In the genomic region with DNA sequence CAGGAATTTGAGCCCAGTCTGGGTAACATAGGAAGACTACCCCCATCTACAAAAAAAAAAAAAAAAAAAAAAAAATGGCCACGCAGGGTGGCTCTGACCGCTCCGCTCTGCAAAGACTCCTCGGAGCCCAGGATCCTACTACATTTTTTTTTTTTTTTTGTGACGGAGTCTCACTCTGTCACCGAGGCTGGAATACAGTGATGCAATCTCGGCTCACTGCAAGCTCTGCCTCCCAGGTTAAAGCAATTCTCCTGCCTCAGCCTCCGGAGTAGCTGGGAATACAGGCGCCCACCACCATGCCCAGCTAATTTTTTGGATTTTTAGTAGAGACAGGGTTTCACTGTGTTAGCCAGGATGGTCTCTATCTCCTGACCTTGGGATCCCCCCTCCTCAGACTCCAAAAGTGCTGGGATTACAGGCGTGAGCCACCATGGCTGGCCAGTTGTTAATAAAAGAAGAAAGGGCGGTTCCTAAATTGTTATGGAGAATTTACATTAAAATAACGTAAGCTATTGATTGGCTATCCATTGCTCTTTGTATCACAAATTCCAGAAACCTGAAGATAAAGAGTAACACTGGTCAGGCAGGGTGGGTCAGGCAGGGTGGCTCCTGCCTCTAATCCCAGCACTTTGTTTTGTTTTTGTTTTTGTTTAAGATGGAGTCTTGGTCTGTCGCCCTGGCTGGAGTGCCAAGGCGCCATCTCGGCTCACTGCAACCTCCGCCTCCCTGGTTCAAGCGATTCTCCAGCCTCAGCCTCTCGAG, we compare ENCODE assay signal across 8 cellular contexts. TPM values are rescaled to one million over a fixed set of nuclear protein-coding genes. Genes with fewer than 3 reads are reported as not detected.
"Had no signal": no experiment of that assay in that cellular context is flagged by ENCODE, and none has a peak within 500 bp of the region (broad histone marks: within the 10 kb centered on the region; RNA-seq: fewer than 3 reads in every experiment).

No MANE protein-coding gene starts in this region.

RNA-seq across cellular contexts. Expression of gene APOC1, which starts 31.6 kb away (rescaled TPM):
- total RNA-seq: IMR-90, SJSA1 had no signal

RNA-seq across cellular contexts. Expression of gene APOC4, which starts 59.2 kb away (rescaled TPM):
- total RNA-seq: IMR-90, NCI-H460, PC-9, Peyer's patch, Right ventricle myocardium superior, RPMI7951, SJSA1 had no signal
- polyA plus RNA-seq: HepG2, IMR-90 had no signal
